In the genomic region with DNA sequence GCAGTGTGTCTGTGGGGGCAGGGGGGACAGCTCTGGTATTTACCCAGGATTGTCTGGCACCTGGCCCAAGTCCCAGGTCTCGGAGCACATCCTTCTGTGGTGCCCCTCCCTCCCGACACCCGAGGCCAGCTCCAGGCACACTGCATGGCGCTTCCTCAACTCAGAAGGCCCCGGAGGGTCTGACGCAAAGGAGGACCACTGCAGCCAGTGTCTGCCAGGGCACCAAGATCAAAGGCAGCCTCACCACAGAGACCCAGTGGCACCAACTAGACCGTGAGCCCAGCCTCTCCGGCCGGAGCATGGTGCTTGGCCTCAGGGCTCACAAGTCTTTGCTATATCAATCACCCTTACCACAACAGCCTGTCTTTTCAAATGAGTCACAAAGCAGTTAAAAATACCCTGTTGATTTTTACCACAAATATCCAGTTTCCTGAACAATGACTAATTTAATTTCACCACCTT, we compare ENCODE assay signal across 8 cellular contexts.
DNase-seq lines count a peak whose midpoint lies in the region; ATAC-seq and TF ChIP-seq lines count a peak whose summit lies in the region.

No MANE protein-coding gene starts in this region.

- in situ Hi-C loops in GM13976 (cut with MboI; ENCODE audit: low sequenced_read_pairs, unreplicated experiment): loop anchor here (25.0 kb wide), 2 partner anchors 202 to 552 kb away; a partner anchor contains a TSS
- in situ Hi-C loops in astrocyte of the spinal cord (cut with HindIII; ENCODE audit: low sequenced_read_pairs): no loop called here

- no peak for TF ChIP-seq CTCF in GM13976 (IDR thresholded peaks at IDR 0.05; ENCODE audit: borderline replicate concordance, control extremely low read depth, extremely low read depth, insufficient read depth, missing control alignments)
- no peak for TF ChIP-seq CTCF in astrocyte of the spinal cord (IDR thresholded peaks at IDR 0.05; ENCODE audit: low read depth, low read length)

- ATAC-seq in GM21447 (IDR thresholded peaks at IDR 0.05; ENCODE audit: unreplicated experiment): peak; percentile 41
- peak; percentile 50 for ATAC-seq in HG03571 (IDR thresholded peaks at IDR 0.05; ENCODE audit: unreplicated experiment)
- peak; percentile 82 for ATAC-seq in stimulated activated naive CD8-positive, alpha-beta T cell treated with anti-CD3 and anti-CD28 coated beads, Interleukin-15, Interleukin-2, amounts not matched to agents 100 U/mL and 50 U/mL, for 24 hours

- no peak overlapping the region for H3K4me3 ChIP-seq in astrocyte of the spinal cord (ENCODE audit: low read depth, low read length)

- peak; percentile 60 for DNase-seq in GM13976 (ENCODE audit: low spot score)
- DNase-seq in astrocyte of the spinal cord (ENCODE audit: low read depth, low spot score): peak; percentile 80
- peak; percentile 34 for DNase-seq in stimulated activated naive CD8-positive, alpha-beta T cell treated with anti-CD3 and anti-CD28 coated beads, Interleukin-15, Interleukin-2, amounts not matched to agents 100 U/mL and 50 U/mL, for 24 hours
- no peak for DNase-seq in DMS 273 treated with DMSO at 0.1 percent for 48 hours (lab: John Stamatoyannopoulos, UW)
- no peak for DNase-seq in SIG-M5 (lab: John Stamatoyannopoulos, UW)
- DNase-seq in activated gamma-delta T cell treated with Interleukin-2 at 50 U/mL for 16 hours: no peak

Comparison
In these comparisons a context has a peak if more than half of its experiments do, and no peak if none do; other contexts are left out.
1. DNase-seq: peak in GM13976 (single experiment), astrocyte of the spinal cord (single experiment) and stimulated activated naive CD8-positive, alpha-beta T cell treated with anti-CD3 and anti-CD28 coated beads, Interleukin-15, Interleukin-2, amounts not matched to agents 100 U/mL and 50 U/mL, for 24 hours (single experiment); none in DMS 273 treated with DMSO at 0.1 percent for 48 hours (single experiment), SIG-M5 (single experiment) and activated gamma-delta T cell treated with Interleukin-2 at 50 U/mL for 16 hours (single experiment).
2. Peak in every context shown above with its lines, with median percentiles within 50 percentile points of each other: ATAC-seq.